Comparison of ENCODE assay signal across 16 cellular contexts in the genomic region with DNA sequence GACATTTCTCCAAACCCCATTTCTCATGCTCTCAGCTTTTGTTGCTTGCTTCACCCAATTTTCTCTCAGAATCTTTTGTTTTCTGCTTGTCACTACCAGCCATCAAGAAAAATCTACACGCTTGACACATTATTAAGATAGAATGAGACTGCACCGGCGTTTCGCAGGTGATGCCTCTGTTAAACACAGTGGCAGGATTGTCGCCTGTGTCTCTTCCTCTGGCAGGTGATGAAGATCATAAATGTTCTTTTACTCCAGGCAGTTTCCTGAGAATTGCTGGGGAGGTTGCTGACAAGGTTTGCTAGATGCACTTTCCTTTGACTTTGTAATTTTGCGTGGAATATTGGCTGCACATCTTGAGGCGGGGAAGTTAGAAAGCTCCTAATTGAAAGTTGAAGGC.
DNase-seq lines count a peak whose midpoint lies in the region; ATAC-seq and TF ChIP-seq lines count a peak whose summit lies in the region.
"Had no signal": no experiment of that assay in that cellular context is flagged by ENCODE, and none has a peak within 500 bp of the region (broad histone marks: within the 10 kb centered on the region; RNA-seq: fewer than 3 reads in every experiment).

No MANE protein-coding gene starts in this region.

- DNase-seq in activated CD4-positive, alpha-beta T cell treated with anti-CD3 and anti-CD28 coated beads for 36 hours, result no peak
- DNase-seq in activated CD4-positive, alpha-beta T cell treated with anti-CD3 and anti-CD28 coated beads, Interleukin-2, amount 50 U/mL, for 1 hour, result no peak
- DNase-seq in Calu3, result no peak
- DNase-seq in stimulated activated CD4-positive, alpha-beta T cell treated with anti-CD3 and anti-CD28 coated beads, Interleukin-12 subunit alpha, Interleukin-12 subunit beta, amount 100 ng/mL, for 4 hours, result no peak
- no peak for DNase-seq in ureter (ENCODE audit: low spot score)
- DNase-seq: 8988T; ACHN; CD8-positive, alpha-beta T cell; COR-L47; DND-41; GF-D8; IMR-90; KBM-7 had no signal

- peaks cover 44% of the 10 kb centered on the region for H3K4me1 Mint-ChIP-seq in activated CD4-positive, alpha-beta T cell treated with anti-CD3 and anti-CD28 coated beads for 36 hours
- H3K4me1 Mint-ChIP-seq in Calu3 (ENCODE audit: low read depth, unreplicated experiment), result peaks cover 86% of the 10 kb centered on the region
- peaks cover 48% of the 10 kb centered on the region for H3K4me1 Mint-ChIP-seq in dendritic cell treated with granulocyte-macrophage colony-stimulating factor and Interleukin-4, amounts not matched to agents 40 ng/mL and 50 ng/mL, for 4 days (ENCODE audit: low read depth)

- no TSS peak for BruUV-seq in Calu3 (replicated peaks; lab: Mats Ljungman, UMichigan)

- no peaks in the 10 kb centered on the region for H3K27me3 Mint-ChIP-seq in activated CD4-positive, alpha-beta T cell treated with anti-CD3 and anti-CD28 coated beads for 36 hours
- no peaks in the 10 kb centered on the region for H3K27me3 Mint-ChIP-seq in Calu3 (ENCODE audit: unreplicated experiment)
- H3K27me3 Mint-ChIP-seq in dendritic cell treated with granulocyte-macrophage colony-stimulating factor and Interleukin-4, amounts not matched to agents 40 ng/mL and 50 ng/mL, for 4 days, result no peaks in the 10 kb centered on the region

- CTCF ChIA-PET in activated CD4-positive, alpha-beta T cell treated with anti-CD3 and anti-CD28 coated beads for 36 hours (lab: Charles Lee), result interaction anchor here (1.7 kb wide), 1 partner anchor 29 kb away, joined by 4 read pairs; no protein-coding TSS in a partner anchor
- CTCF ChIA-PET in Calu3 (lab: Charles Lee), result no interaction called here

- peaks cover 18% of the 10 kb centered on the region for H3K36me3 Mint-ChIP-seq in activated CD4-positive, alpha-beta T cell treated with anti-CD3 and anti-CD28 coated beads for 36 hours (ENCODE audit: low read depth)
- peaks cover 51% of the 10 kb centered on the region for H3K36me3 Mint-ChIP-seq in Calu3 (ENCODE audit: insufficient read depth, unreplicated experiment)
- H3K36me3 Mint-ChIP-seq in dendritic cell treated with granulocyte-macrophage colony-stimulating factor and Interleukin-4, amounts not matched to agents 40 ng/mL and 50 ng/mL, for 4 days (ENCODE audit: low read depth), result peaks cover 14% of the 10 kb centered on the region

- TF ChIP-seq CTCF in Calu3 (IDR thresholded peaks at IDR 0.05; ENCODE audit: unreplicated experiment), result no peak

- POLR2A ChIA-PET in activated CD4-positive, alpha-beta T cell treated with anti-CD3 and anti-CD28 coated beads for 36 hours (lab: Charles Lee), result no interaction called here

- no peak overlapping the region for H3K4me3 Mint-ChIP-seq in activated CD4-positive, alpha-beta T cell treated with anti-CD3 and anti-CD28 coated beads for 36 hours
- no peak overlapping the region for H3K4me3 Mint-ChIP-seq in Calu3 (ENCODE audit: low read depth, unreplicated experiment)
- no peak overlapping the region for H3K4me3 Mint-ChIP-seq in dendritic cell treated with granulocyte-macrophage colony-stimulating factor and Interleukin-4, amounts not matched to agents 40 ng/mL and 50 ng/mL, for 4 days
- H3K4me3 Mint-ChIP-seq: CD8-positive, alpha-beta T cell had no signal

- intact Hi-C loops in activated CD4-positive, alpha-beta T cell treated with anti-CD3 and anti-CD28 coated beads for 36 hours (cut with DNase I, micrococcal nuclease), result no loop called here
- intact Hi-C loops in Calu3 (cut with micrococcal nuclease; ENCODE audit: unreplicated experiment), result no loop called here
- intact Hi-C loops in dendritic cell treated with granulocyte-macrophage colony-stimulating factor and Interleukin-4, amounts not matched to agents 40 ng/mL and 50 ng/mL, for 4 days (cut with micrococcal nuclease), result no loop called here

- H3K9me3 Mint-ChIP-seq in activated CD4-positive, alpha-beta T cell treated with anti-CD3 and anti-CD28 coated beads for 36 hours (ENCODE audit: low read depth), result no peaks in the 10 kb centered on the region
- H3K9me3 Mint-ChIP-seq in Calu3 (ENCODE audit: low read depth, unreplicated experiment), result peaks cover 2% of the 10 kb centered on the region
- peaks cover 13% of the 10 kb centered on the region for H3K9me3 Mint-ChIP-seq in dendritic cell treated with granulocyte-macrophage colony-stimulating factor and Interleukin-4, amounts not matched to agents 40 ng/mL and 50 ng/mL, for 4 days
- H3K9me3 Mint-ChIP-seq: CD8-positive, alpha-beta T cell had no signal

- H3K27ac Mint-ChIP-seq in activated CD4-positive, alpha-beta T cell treated with anti-CD3 and anti-CD28 coated beads for 36 hours, result peak overlapping the region; percentile 4
- peak overlapping the region; percentile 24 for H3K27ac Mint-ChIP-seq in Calu3 (ENCODE audit: unreplicated experiment)
- H3K27ac Mint-ChIP-seq in dendritic cell treated with granulocyte-macrophage colony-stimulating factor and Interleukin-4, amounts not matched to agents 40 ng/mL and 50 ng/mL, for 4 days, result peak overlapping the region; percentile 52
- H3K27ac Mint-ChIP-seq: CD8-positive, alpha-beta T cell had no signal

- ATAC-seq in activated CD4-positive, alpha-beta T cell treated with anti-CD3 and anti-CD28 coated beads for 36 hours, result no peak
- ATAC-seq in GM21786 (IDR thresholded peaks at IDR 0.05; ENCODE audit: unreplicated experiment), result no peak
- ATAC-seq: CD8-positive, alpha-beta T cell; HCT116 had no signal
